ENCODE assay signal across 8 cellular contexts in genomic region chr9:128127568-128127989, GRCh38. TPM values are rescaled to one million over a fixed set of nuclear protein-coding genes. Genes with fewer than 3 reads are reported as not detected.
DNase-seq lines count a peak whose midpoint lies in the region; ATAC-seq, FAIRE-seq and TF ChIP-seq lines count a peak whose summit lies in the region.

TSS of gene PTGES2 (minus strand) at chr9:128127729. CDS start at chr9:128127717, 12 bp downstream.

- no peak for TF ChIP-seq EP300 in A549 (IDR thresholded peaks at IDR 0.05)

- CTCF ChIA-PET in A549 (lab: Yijun Ruan, JAX), result interaction anchor here (0.6 to 10.9 kb wide), 3 partner anchors 15 to 123 kb away, joined by 3 to 181 read pairs (median 3); no protein-coding TSS in a partner anchor

- no peaks in the 10 kb centered on the region for H3K9me3 ChIP-seq in A549

- H3K36me3 Mint-ChIP-seq in activated CD4-positive, alpha-beta T cell treated with anti-CD3 and anti-CD28 coated beads, Interleukin-2, amount 10 ng/mL, durations not matched to agents 24 days and 14 days (ENCODE audit: low read depth), result peaks cover 20% of the 10 kb centered on the region

- FAIRE-seq in A549 (lab: Jason Lieb, UNC), result no peak

- peak within 1 kb of the TSS; percentile 92 to 99 for H3K27ac ChIP-seq in A549

- H3K4me2 ChIP-seq in A549, result peak within 1 kb of the TSS; percentile 97

- DNase-seq in A549 (ENCODE audit: low read depth in 1 of 2, low spot score in 1 of 2), result peak; percentile 64 to 88
- peak; percentile 83 for DNase-seq in NCI-H226
- peak; percentile 95 for DNase-seq in activated CD4-positive, alpha-beta T cell treated with anti-CD3 and anti-CD28 coated beads, Interleukin-2, amount 10 ng/mL, durations not matched to agents 24 days and 14 days
- peak; percentile 77 for DNase-seq in dedifferentiated amniotic fluid mesenchymal stem cell (ENCODE audit: extremely low spot score)
- peak; percentile 88 for DNase-seq in left lobe of liver (ENCODE audit: low spot score)
- DNase-seq in stimulated activated CD4-positive, alpha-beta T cell treated with anti-CD3 and anti-CD28 coated beads, Interleukin-2, amount 100 ng/mL, for 24 hours, result peak; percentile 82 to 85

- peaks cover 29% of the 10 kb centered on the region for H3K4me1 ChIP-seq in A549

- peaks cover 29% of the 10 kb centered on the region for H3K4me1 Mint-ChIP-seq in activated CD4-positive, alpha-beta T cell treated with anti-CD3 and anti-CD28 coated beads, Interleukin-2, amount 10 ng/mL, durations not matched to agents 24 days and 14 days

- peaks cover 3% of the 10 kb centered on the region for H3K27me3 Mint-ChIP-seq in activated CD4-positive, alpha-beta T cell treated with anti-CD3 and anti-CD28 coated beads, Interleukin-2, amount 10 ng/mL, durations not matched to agents 24 days and 14 days

- peak; percentile 48 for TF ChIP-seq POLR2A in A549 (IDR thresholded peaks at IDR 0.05; ENCODE audit: low read length)

- POLR2A ChIA-PET in A549 (lab: Yijun Ruan, JAX), result interaction anchor here (1.1 kb wide), 2 partner anchors 14 to 33 kb away, joined by 3 to 5 read pairs; no protein-coding TSS in a partner anchor

- ATAC-seq in A549 (peak; percentile 76 to 84), GM18511 (IDR thresholded peaks at IDR 0.05; ENCODE audit: unreplicated experiment) (peak; percentile 64), HG03039 (IDR thresholded peaks at IDR 0.05; ENCODE audit: unreplicated experiment) (peak; percentile 54), left lobe of liver (peak; percentile 84)

- H3K4me3 Mint-ChIP-seq in activated CD4-positive, alpha-beta T cell treated with anti-CD3 and anti-CD28 coated beads, Interleukin-2, amount 10 ng/mL, durations not matched to agents 24 days and 14 days, result peak within 1 kb of the TSS; percentile 99

- WGBS in A549 (ENCODE audit: missing lambda C conversion rate), result 5% methylated on average over 26 of the region's 56 CpGs

- TF ChIP-seq CTCF in A549 (IDR thresholded peaks at IDR 0.05), result no peak

- no peaks in the 10 kb centered on the region for H3K9me3 Mint-ChIP-seq in activated CD4-positive, alpha-beta T cell treated with anti-CD3 and anti-CD28 coated beads, Interleukin-2, amount 10 ng/mL, durations not matched to agents 24 days and 14 days

- H3K27ac Mint-ChIP-seq in activated CD4-positive, alpha-beta T cell treated with anti-CD3 and anti-CD28 coated beads, Interleukin-2, amount 10 ng/mL, durations not matched to agents 24 days and 14 days, result peak within 1 kb of the TSS; percentile 99

- intact Hi-C loops in activated CD4-positive, alpha-beta T cell treated with anti-CD3 and anti-CD28 coated beads, Interleukin-2, amount 10 ng/mL, durations not matched to agents 24 days and 14 days (cut with micrococcal nuclease), result loop anchor here (1.0 to 5.0 kb wide), 4 partner anchors 10 to 351 kb away; partner anchors contain the start of genes CIZ1 and DNM1

- peak within 1 kb of the TSS; percentile 87 for H3K4me3 ChIP-seq in A549

- TF ChIP-seq RAD21 in A549 (conservative IDR thresholded peaks at IDR 0.05 in 1 of 2, IDR thresholded peaks at IDR 0.05 in 1 of 2), result no peak

TF ChIP-seq in A549, 52 proteins besides CTCF, POLR2A, EP300 and RAD21 (continues in another document):
- no peak for TF ChIP-seq ZFP36 (IDR thresholded peaks at IDR 0.05; ENCODE audit: borderline replicate concordance, partially characterized antibody)
- TF ChIP-seq EHF (CRISPR knock-in tag; IDR thresholded peaks at IDR 0.05), result no peak
- no peak for TF ChIP-seq POLR2AphosphoS2 (conservative IDR thresholded peaks at IDR 0.05; ENCODE audit: low read length)
- peak; percentile 83; the same call in 1 of the 2 replicates for TF ChIP-seq MAX (IDR thresholded peaks at IDR 0.05)
- no peak for TF ChIP-seq ZSCAN20 (CRISPR knock-in tag; IDR thresholded peaks at IDR 0.05)
- peak in 1 of 2 experiments; percentile 25; a peak in 1 of 5 replicates for TF ChIP-seq JUN (IDR thresholded peaks at IDR 0.05)
- 0 out of 2 replicates have a peak, but pooled peaks have one; percentile 27 for TF ChIP-seq TP53 (CRISPR knock-in tag; IDR thresholded peaks at IDR 0.05)
- no peak for TF ChIP-seq FOXS1 (CRISPR knock-in tag; IDR thresholded peaks at IDR 0.05)
- TF ChIP-seq KDM5A (IDR thresholded peaks at IDR 0.05), result no peak
- TF ChIP-seq, protein P1, sequence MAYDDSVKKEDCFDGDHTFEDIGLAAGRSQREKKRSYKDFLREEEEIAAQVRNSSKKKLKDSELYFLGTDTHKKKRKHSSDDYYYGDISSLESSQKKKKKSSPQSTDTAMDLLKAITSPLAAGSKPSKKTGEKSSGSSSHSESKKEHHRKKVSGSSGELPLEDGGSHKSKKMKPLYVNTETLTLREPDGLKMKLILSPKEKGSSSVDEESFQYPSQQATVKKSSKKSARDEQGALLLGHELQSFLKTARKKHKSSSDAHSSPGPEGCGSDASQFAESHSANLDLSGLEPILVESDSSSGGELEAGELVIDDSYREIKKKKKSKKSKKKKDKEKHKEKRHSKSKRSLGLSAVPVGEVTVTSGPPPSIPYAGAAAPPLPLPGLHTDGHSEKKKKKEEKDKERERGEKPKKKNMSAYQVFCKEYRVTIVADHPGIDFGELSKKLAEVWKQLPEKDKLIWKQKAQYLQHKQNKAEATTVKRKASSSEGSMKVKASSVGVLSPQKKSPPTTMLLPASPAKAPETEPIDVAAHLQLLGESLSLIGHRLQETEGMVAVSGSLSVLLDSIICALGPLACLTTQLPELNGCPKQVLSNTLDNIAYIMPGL (CRISPR knock-in tag; IDR thresholded peaks at IDR 0.05; ENCODE audit: borderline replicate concordance), result no peak
- no peak for TF ChIP-seq RCOR1 (IDR thresholded peaks at IDR 0.05; ENCODE audit: low read depth, low read length)
- TF ChIP-seq BHLHE40 (IDR thresholded peaks at IDR 0.05; ENCODE audit: low read depth, low read length), result 0 out of 2 replicates have a peak, but pooled peaks have one; percentile 28
- peak; percentile 31 for TF ChIP-seq BCL3 (IDR thresholded peaks at IDR 0.05)
- no peak for TF ChIP-seq MAFK (IDR thresholded peaks at IDR 0.05; ENCODE audit: partially characterized antibody)
- TF ChIP-seq, protein P2, sequence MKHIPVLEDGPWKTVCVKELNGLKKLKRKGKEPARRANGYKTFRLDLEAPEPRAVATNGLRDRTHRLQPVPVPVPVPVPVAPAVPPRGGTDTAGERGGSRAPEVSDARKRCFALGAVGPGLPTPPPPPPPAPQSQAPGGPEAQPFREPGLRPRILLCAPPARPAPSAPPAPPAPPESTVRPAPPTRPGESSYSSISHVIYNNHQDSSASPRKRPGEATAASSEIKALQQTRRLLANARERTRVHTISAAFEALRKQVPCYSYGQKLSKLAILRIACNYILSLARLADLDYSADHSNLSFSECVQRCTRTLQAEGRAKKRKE (CRISPR knock-in tag; IDR thresholded peaks at IDR 0.05; ENCODE audit: low read depth), result no peak
- peak; percentile 35; the same call in 1 of the 2 replicates for TF ChIP-seq PHF8 (IDR thresholded peaks at IDR 0.05; ENCODE audit: borderline replicate concordance, low read depth)
- no peak for TF ChIP-seq ZNF302 (CRISPR knock-in tag; IDR thresholded peaks at IDR 0.05)
- TF ChIP-seq CHD4 (IDR thresholded peaks at IDR 0.05; ENCODE audit: borderline replicate concordance), result no peak
- no peak for TF ChIP-seq CEBPB (IDR thresholded peaks at IDR 0.05)
- TF ChIP-seq ZC3H11A (IDR thresholded peaks at IDR 0.05), result no peak
- TF ChIP-seq MYC (IDR thresholded peaks at IDR 0.05; ENCODE audit: borderline replicate concordance, low read length), result peak; percentile 62; the same call in 1 of the 2 replicates
- no peak for TF ChIP-seq HOXA7 (CRISPR knock-in tag; IDR thresholded peaks at IDR 0.05)
- TF ChIP-seq TFCP2L1 (CRISPR knock-in tag; IDR thresholded peaks at IDR 0.05), result no peak
- TF ChIP-seq E2F6 (IDR thresholded peaks at IDR 0.05; ENCODE audit: borderline replicate concordance, low read depth), result 0 out of 2 replicates have a peak, but pooled peaks have one; percentile 16
- 0 out of 2 replicates have a peak, but pooled peaks have one; percentile 7 for TF ChIP-seq ESRRA (IDR thresholded peaks at IDR 0.05; ENCODE audit: borderline replicate concordance, low read length)
- no peak for TF ChIP-seq CHD2 (IDR thresholded peaks at IDR 0.05; ENCODE audit: low read length, partially characterized antibody)
- no peak for TF ChIP-seq CBX8 (IDR thresholded peaks at IDR 0.05)
- TF ChIP-seq HOXB13 (CRISPR knock-in tag; IDR thresholded peaks at IDR 0.05; ENCODE audit: low read depth), result no peak
- no peak for TF ChIP-seq GATA3 (IDR thresholded peaks at IDR 0.05; ENCODE audit: borderline replicate concordance)
- no peak for TF ChIP-seq NFE2L2 (conservative IDR thresholded peaks at IDR 0.05; ENCODE audit: low read length)
- no peak for TF ChIP-seq SMC3 (IDR thresholded peaks at IDR 0.05)

RNA-seq across cellular contexts. Expression of gene PTGES2, which starts in this region (rescaled TPM):
- polyA plus RNA-seq in A549 (2011; rRNA removed) (79.8 and 94.5 TPM in 2 replicates), A549 (2017; fragmentation: RNase III; extraction: RNeasy Plus Mini Kit Qiagen cat#74134 plus additional on column Dnase treatment) (92.6 to 97.2 TPM (median 94.1 TPM) in 3 replicates)
- polyA plus RNA-seq in A549 (2012; cell fraction: cytosol; rRNA removed), result 191 and 205 TPM in 2 replicates
- 242 and 295 TPM in 2 replicates for polyA plus RNA-seq in A549 (2012; cell fraction: nucleus; rRNA removed)
- polyA minus RNA-seq in A549 (2011; rRNA and poly(A)+ RNA removed), result 95.4 and 96.9 TPM in 2 replicates
- 84.6 and 89.8 TPM in 2 replicates for total RNA-seq in activated CD4-positive, alpha-beta T cell treated with anti-CD3 and anti-CD28 coated beads, Interleukin-2, amount 10 ng/mL, durations not matched to agents 24 days and 14 days
- 35.8 TPM for total RNA-seq in left lobe of liver

Comparison
In these comparisons a context has a peak if more than half of its experiments do, and no peak if none do; other contexts are left out.
1. Peak in every context shown above with its lines: DNase-seq, ATAC-seq, H3K4me3 ChIP-seq and H3K27ac ChIP-seq.